ENCODE assay signal across 18 cellular contexts in genomic region chr7:2577914-2578680, GRCh38. TPM values are rescaled to one million over a fixed set of nuclear protein-coding genes. Genes with fewer than 3 reads are reported as not detected.
DNase-seq lines count a peak whose midpoint lies in the region; ATAC-seq, FAIRE-seq and TF ChIP-seq lines count a peak whose summit lies in the region.
"Had no signal": no experiment of that assay in that cellular context is flagged by ENCODE, and none has a peak within 500 bp of the region (broad histone marks: within the 10 kb centered on the region; RNA-seq: fewer than 3 reads in every experiment).

No MANE protein-coding gene starts in this region.

- TF ChIP-seq EP300 in GM12878 (IDR thresholded peaks at IDR 0.05; ENCODE audit: borderline replicate concordance in 1 of 2, control insufficient read depth in 1 of 2, low read depth in 2 of 2, low read length in 2 of 2), result no peak

- H2AFZ ChIP-seq in GM23338, result no peak overlapping the region
- no peak overlapping the region for H2AFZ ChIP-seq in GM12878 (ENCODE audit: control insufficient read depth, low read depth, low read length)
- no peak overlapping the region for H2AFZ ChIP-seq in osteoblast (ENCODE audit: low read length)

- POLR2A ChIA-PET in GM12878 (lab: Charles Lee), result no interaction called here

- H3K4me2 ChIP-seq in BLaER1, result peak overlapping the region; percentile 4; the same call in 1 of the 2 replicates
- H3K4me2 ChIP-seq in GM23338, result no peak overlapping the region
- no peak overlapping the region for H3K4me2 ChIP-seq in GM12878 (ENCODE audit: control insufficient read depth, insufficient read depth)
- no peak overlapping the region for H3K4me2 ChIP-seq in osteoblast (ENCODE audit: insufficient read depth, low read length)

- no peak overlapping the region for H3K27ac ChIP-seq in BLaER1
- H3K27ac ChIP-seq in GM23338 (ENCODE audit: low read depth), result 0 out of 2 replicates have a peak overlapping the region, but pooled peaks have one; percentile 50
- H3K27ac ChIP-seq in GM12878 (ENCODE audit: control insufficient read depth, insufficient read depth), result no peak overlapping the region
- H3K27ac ChIP-seq in osteoblast (ENCODE audit: low read depth, low read length), result no peak overlapping the region
- H3K27ac ChIP-seq in small intestine (ENCODE audit: low read depth in 1 of 2, low read length in 1 of 2), result no peak overlapping the region

- TF ChIP-seq CTCF in GM23338 (conservative IDR thresholded peaks at IDR 0.05; ENCODE audit: low read depth in 2 of 2), result no peak
- TF ChIP-seq CTCF in GM12878 (IDR thresholded peaks at IDR 0.05 in 2 of 3, conservative IDR thresholded peaks at IDR 0.05 in 1 of 3; ENCODE audit: control insufficient read depth in 2 of 3, extremely low read depth in 1 of 3, insufficient read depth in 1 of 3, low read depth in 3 of 3, low read length in 3 of 3), result no peak
- no peak for TF ChIP-seq CTCF in osteoblast (IDR thresholded peaks at IDR 0.05; ENCODE audit: extremely low read depth, low read depth, low read length)

- H3K9me2 ChIP-seq in GM23338 (ENCODE audit: insufficient read depth), result no peaks in the 10 kb centered on the region

- H4K20me1 ChIP-seq in BLaER1 (no peaks in the 10 kb centered on the region), GM23338 (replicated peaks; ENCODE audit: insufficient read depth) (no peaks in the 10 kb centered on the region), GM12878 (ENCODE audit: control insufficient read depth, insufficient read depth) (no peaks in the 10 kb centered on the region), osteoblast (ENCODE audit: insufficient read depth, low read length) (peaks cover 12% of the 10 kb centered on the region)

- in situ Hi-C loops in GM12878 (cut with MboI), result no loop called here

- FAIRE-seq in GM12878 (lab: Jason Lieb, UNC) (no peak), small intestine (lab: Jason Lieb, UNC) (no peak), H54 (lab: Jason Lieb, UNC) (no peak)
- FAIRE-seq: D721Med, G401.6 had no signal

- H3K27me3 ChIP-seq in BLaER1, result no peaks in the 10 kb centered on the region
- no peaks in the 10 kb centered on the region for H3K27me3 ChIP-seq in GM23338 (ENCODE audit: insufficient read depth)
- no peaks in the 10 kb centered on the region for H3K27me3 ChIP-seq in GM12878 (replicated peaks in 1 of 2; ENCODE audit: control insufficient read depth in 2 of 2, insufficient read depth in 2 of 2, low read length in 1 of 2)
- no peaks in the 10 kb centered on the region for H3K27me3 ChIP-seq in osteoblast (ENCODE audit: insufficient read depth, low read length)
- no peaks in the 10 kb centered on the region for H3K27me3 ChIP-seq in small intestine (ENCODE audit: control insufficient read depth in 2 of 2, insufficient read depth in 2 of 2, low read length in 2 of 2)

- no peak for TF ChIP-seq POLR2A in GM12878 (IDR thresholded peaks at IDR 0.05; ENCODE audit: low read depth, low read length)
- TF ChIP-seq POLR2A in H54 (IDR thresholded peaks at IDR 0.05; ENCODE audit: low read depth, low read length), result no peak

- H3K9me3 Mint-ChIP-seq in GM23338, result no peaks in the 10 kb centered on the region
- H3K9me3 Mint-ChIP-seq: CD4-positive, CD25-positive, alpha-beta regulatory T cell; CD8-positive, alpha-beta memory T cell had no signal

- H3K4me3 ChIP-seq in BLaER1 (no peak overlapping the region), GM23338 (no peak overlapping the region), GM12878 (no peak overlapping the region), osteoblast (ENCODE audit: insufficient read depth, low read length) (no peak overlapping the region), small intestine (ENCODE audit: low read depth in 1 of 2, low read length in 2 of 2) (no peak overlapping the region)

- no peak overlapping the region for H3K9ac ChIP-seq in BLaER1
- no peak overlapping the region for H3K9ac ChIP-seq in GM12878 (ENCODE audit: control insufficient read depth, insufficient read depth, low read length)

- SMC1A ChIA-PET in GM12878 (lab: Charles Lee; ENCODE audit: uncharacterized antibody, unreplicated experiment), result no interaction called here

- intact Hi-C loops in GM12878 (cut with micrococcal nuclease; ENCODE audit: unreplicated experiment), result no loop called here

- H3K79me2 ChIP-seq in GM23338 (replicated peaks; ENCODE audit: insufficient read depth) (no peaks in the 10 kb centered on the region), GM12878 (ENCODE audit: control insufficient read depth, insufficient read depth, low read length) (no peaks in the 10 kb centered on the region), osteoblast (ENCODE audit: insufficient read depth, low read length) (no peaks in the 10 kb centered on the region)

- H3K36me3 Mint-ChIP-seq in GM23338 (ENCODE audit: low read depth), result no peaks in the 10 kb centered on the region; the same call in 2 of the 3 replicates

- CTCF ChIA-PET in GM12878 (lab: Yijun Ruan, JAX), result no interaction called here

- peaks cover 8% of the 10 kb centered on the region for H3K27me3 Mint-ChIP-seq in GM23338 (ENCODE audit: insufficient read depth, low read depth, poor library complexity)
- H3K27me3 Mint-ChIP-seq: B cell; CD4-positive, CD25-positive, alpha-beta regulatory T cell; CD8-positive, alpha-beta memory T cell had no signal

- no peak overlapping the region; the same call in 1 of the 2 replicates for H3K27ac Mint-ChIP-seq in GM23338
- H3K27ac Mint-ChIP-seq: B cell; CD4-positive, CD25-positive, alpha-beta regulatory T cell; CD8-positive, alpha-beta memory T cell had no signal

- 91% methylated on average over 18 of the region's 73 CpGs for WGBS in GM12878 (ENCODE audit: insufficient coverage, insufficient replicate concordance, low lambda C conversion rate, missing lambda C conversion rate)
- WGBS in small intestine, 3 donors, result 95 to 98% (median 97%) methylated on average over 68 to 73 of the region's 73 CpGs

- peaks cover 5% of the 10 kb centered on the region; the same call in 2 of the 3 replicates for H3K4me1 Mint-ChIP-seq in GM23338
- H3K4me1 Mint-ChIP-seq: CD8-positive, alpha-beta memory T cell had no signal

- H3K9me3 ChIP-seq in BLaER1 (no peaks in the 10 kb centered on the region), GM12878 (replicated peaks; ENCODE audit: control insufficient read depth, insufficient read depth, low read length) (no peaks in the 10 kb centered on the region), osteoblast (ENCODE audit: low read depth, low read length) (no peaks in the 10 kb centered on the region), small intestine (ENCODE audit: control insufficient read depth, low read depth) (no peaks in the 10 kb centered on the region)

- TF ChIP-seq RAD21 in GM12878 (IDR thresholded peaks at IDR 0.05; ENCODE audit: insufficient read depth, low read depth, low read length), result no peak

- ATAC-seq in GM23338 (no peak), GM12878 (no peak)

- H3K36me3 ChIP-seq in BLaER1 (peaks cover 31% of the 10 kb centered on the region; the same call in 1 of the 2 replicates), GM23338 (ENCODE audit: insufficient read depth) (no peaks in the 10 kb centered on the region), GM12878 (ENCODE audit: control insufficient read depth in 2 of 2, insufficient read depth in 2 of 2, low read length in 1 of 2) (peaks cover 2 to 5% of the 10 kb centered on the region in 2 experiments; a peak in 1 of 4 replicates), osteoblast (ENCODE audit: insufficient read depth, low read length) (peaks cover 11% of the 10 kb centered on the region), small intestine (ENCODE audit: control insufficient read depth in 2 of 2, insufficient read depth in 2 of 2, low read length in 2 of 2) (peaks cover 4 to 8% of the 10 kb centered on the region in 2 donors)

- peaks cover 71% of the 10 kb centered on the region for H3K4me1 ChIP-seq in BLaER1
- no peaks in the 10 kb centered on the region for H3K4me1 ChIP-seq in GM23338 (ENCODE audit: insufficient read depth)
- H3K4me1 ChIP-seq in GM12878 (ENCODE audit: control insufficient read depth, insufficient read depth, low read length), result no peaks in the 10 kb centered on the region
- H3K4me1 ChIP-seq in osteoblast (ENCODE audit: insufficient read depth, low read length), result peaks cover 7% of the 10 kb centered on the region
- H3K4me1 ChIP-seq in small intestine (ENCODE audit: control insufficient read depth in 2 of 2, insufficient read depth in 1 of 2, low read depth in 1 of 2, low read length in 1 of 2), result no peaks in the 10 kb centered on the region

- no TSS peak for BruUV-seq in GM12878 (replicated peaks; lab: Mats Ljungman, UMichigan)

- no peak for DNase-seq in GM23338 (ENCODE audit: low spot score)
- no peak for DNase-seq in GM12878 (ENCODE audit: low read depth, low spot score)
- peak; percentile 34 for DNase-seq in osteoblast (ENCODE audit: insufficient read length, low spot score, missing footprints)
- no peak for DNase-seq in small intestine
- DNase-seq in H54 (ENCODE audit: insufficient read length, low spot score), result no peak
- DNase-seq in middle frontal gyrus (ENCODE audit: extremely low spot score, low spot score), result no peak
- no peak for DNase-seq in NCI-H1417 (lab: John Stamatoyannopoulos, UW)
- DNase-seq: 8988T; C1 segment of cervical spinal cord; CD4-positive, CD25-positive, alpha-beta regulatory T cell; CD8-positive, alpha-beta memory T cell; COR-L47; GOT3; HCEC 1CT had no signal

- H3K4me3 Mint-ChIP-seq in GM23338, result no peak overlapping the region
- H3K4me3 Mint-ChIP-seq: B cell; CD4-positive, CD25-positive, alpha-beta regulatory T cell; CD8-positive, alpha-beta memory T cell had no signal

- RAD21 ChIA-PET in GM12878 (lab: Charles Lee; ENCODE audit: unreplicated experiment), result no interaction called here

- no peaks in the 10 kb centered on the region for H3F3A ChIP-seq in GM23338 (replicated peaks; ENCODE audit: low read depth)

RNA-seq across cellular contexts. Expression of gene IQCE, which starts 19.3 kb away (rescaled TPM):
- 5.0 and 6.5 TPM in 2 replicates for total RNA-seq in GM23338 (2014; rRNA removed; shearing (Covaris generic))
- polyA plus RNA-seq in GM23338 (2016; fragmentation: Nextera tagmentation; extraction: Ambion mirVana) (5.9 and 7.7 TPM in 2 replicates), GM12878 (2011; rRNA removed) (2.8 and 3.7 TPM in 2 replicates), GM12878 (2014; fragmentation: Illumina TruSeq; extraction: Trizol) (3.0 and 3.1 TPM in 2 replicates), GM12878 (2014; fragmentation: Nextera tagmentation; extraction: Ambion mirVana) (under 1 TPM; 0.37 to 0.45 TPM), GM12878 (2014; rRNA removed) (5.6 and 6.1 TPM in 2 replicates), GM12878 (2016; fragmentation: Nextera tagmentation; extraction: Ambion mirVana) (1 to 10 TPM; 5.8 to 5.9 TPM), small intestine (10 to 100 TPM; 11.1 to 20.8 (median 19.9) TPM)
- total RNA-seq in GM12878 (2013; cell fraction: nucleolus; rRNA removed), result 15.3 and 19.5 TPM in 2 replicates
- total RNA-seq in GM12878 (2014; rRNA removed) (3.7 and 4.3 TPM in 2 replicates), GM12878 (2014; rRNA removed; fragmentation: Illumina TruSeq; extraction: Trizol) (2.3 and 2.5 TPM in 2 replicates), GM12878 (2021) (7.9 and 8.1 TPM in 2 replicates), osteoblast (15.3 and 18.8 TPM in 2 replicates)
- polyA plus RNA-seq in GM12878 (2011; ENCODE audit: low read depth), result 0.75 TPM
- 2.9 and 3.7 TPM in 2 replicates for polyA plus RNA-seq in GM12878 (2011; cell fraction: cytosol; rRNA removed)
- 13.7 and 15.4 TPM in 2 replicates for polyA plus RNA-seq in GM12878 (2011; cell fraction: nucleus; rRNA removed)
- polyA plus RNA-seq in GM12878 (2012), result 2.0 and 2.6 TPM in 2 replicates
- polyA minus RNA-seq in GM12878 (2011; rRNA and poly(A)+ RNA removed), result 2.5 and 4.9 TPM in 2 replicates
- polyA minus RNA-seq in GM12878 (2011; cell fraction: cytosol; rRNA and poly(A)+ RNA removed), result 1.1 and 3.7 TPM in 2 replicates
- polyA minus RNA-seq in GM12878 (2011; cell fraction: nucleus; rRNA and poly(A)+ RNA removed), result 3.4 and 6.5 TPM in 2 replicates

RNA-seq across cellular contexts. Expression of gene BRAT1, which starts 22.8 kb away (rescaled TPM):
- total RNA-seq in GM23338 (2014; rRNA removed; shearing (Covaris generic)), result 65.6 and 76.8 TPM in 2 replicates
- polyA plus RNA-seq in GM23338 (2016; fragmentation: Nextera tagmentation; extraction: Ambion mirVana), result 29.8 and 32.5 TPM in 2 replicates
- 26.3 and 30.6 TPM in 2 replicates for total RNA-seq in GM12878 (2013; cell fraction: nucleolus; rRNA removed)
- total RNA-seq in GM12878 (2014; rRNA removed), result 27.2 and 35.2 TPM in 2 replicates
- 4.1 and 5.2 TPM in 2 replicates for total RNA-seq in GM12878 (2014; rRNA removed; fragmentation: Illumina TruSeq; extraction: Trizol)
- 31.0 and 32.8 TPM in 2 replicates for total RNA-seq in GM12878 (2021)
- 4.9 TPM for polyA plus RNA-seq in GM12878 (2011; ENCODE audit: low read depth)
- polyA plus RNA-seq in GM12878 (2011; rRNA removed), result 2.9 and 8.1 TPM in 2 replicates
- polyA plus RNA-seq in GM12878 (2011; cell fraction: cytosol; rRNA removed), result 13.5 and 22.0 TPM in 2 replicates
- 101 and 131 TPM in 2 replicates for polyA plus RNA-seq in GM12878 (2011; cell fraction: nucleus; rRNA removed)
- polyA plus RNA-seq in GM12878 (2012), result 16.8 and 17.2 TPM in 2 replicates
- polyA plus RNA-seq in GM12878 (2014; fragmentation: Illumina TruSeq; extraction: Trizol), result 0.76 and 3.3 TPM in 2 replicates
- polyA plus RNA-seq in GM12878 (2014; fragmentation: Nextera tagmentation; extraction: Ambion mirVana), result under 1 TPM; 0.13 to 0.68 TPM
- 23.8 and 32.6 TPM in 2 replicates for polyA plus RNA-seq in GM12878 (2014; rRNA removed)
- 10 to 100 TPM; 43.6 to 53.3 TPM for polyA plus RNA-seq in GM12878 (2016; fragmentation: Nextera tagmentation; extraction: Ambion mirVana)
- 3.9 and 12.8 TPM in 2 replicates for polyA minus RNA-seq in GM12878 (2011; rRNA and poly(A)+ RNA removed)
- 9.5 and 9.9 TPM in 2 replicates for polyA minus RNA-seq in GM12878 (2011; cell fraction: cytosol; rRNA and poly(A)+ RNA removed)
- 10.8 and 17.3 TPM in 2 replicates for polyA minus RNA-seq in GM12878 (2011; cell fraction: nucleus; rRNA and poly(A)+ RNA removed)
- total RNA-seq in osteoblast, result 23.9 and 28.2 TPM in 2 replicates
- polyA plus RNA-seq in small intestine, result 10 to 100 TPM; 25.6 to 40.3 (median 30.8) TPM

RNA-seq across cellular contexts. Expression of gene TTYH3, which starts 53.7 kb away (rescaled TPM):
- total RNA-seq in GM23338 (2014; rRNA removed; shearing (Covaris generic)), result 113 and 126 TPM in 2 replicates
- polyA plus RNA-seq in GM23338 (2016; fragmentation: Nextera tagmentation; extraction: Ambion mirVana) (59.6 and 62.3 TPM in 2 replicates), GM12878 (2011; rRNA removed) (3.9 and 9.9 TPM in 2 replicates), GM12878 (2014; fragmentation: Illumina TruSeq; extraction: Trizol) (3.0 and 10.1 TPM in 2 replicates), GM12878 (2014; fragmentation: Nextera tagmentation; extraction: Ambion mirVana) (under 1 TPM; 0.79 to 0.95 TPM), GM12878 (2014; rRNA removed) (33.1 and 44.3 TPM in 2 replicates), GM12878 (2016; fragmentation: Nextera tagmentation; extraction: Ambion mirVana) (10 to 100 TPM; 11.2 to 25.1 TPM), small intestine (10 to 100 TPM in 1 of 3 donors, 1 to 10 TPM in 2; 6.9 to 32.0 (median 9.2) TPM)
- 56.1 and 58.5 TPM in 2 replicates for total RNA-seq in GM12878 (2013; cell fraction: nucleolus; rRNA removed)
- total RNA-seq in GM12878 (2014; rRNA removed) (10.2 and 10.8 TPM in 2 replicates), GM12878 (2014; rRNA removed; fragmentation: Illumina TruSeq; extraction: Trizol) (5.0 and 5.2 TPM in 2 replicates), GM12878 (2021) (67.2 and 71.4 TPM in 2 replicates), osteoblast (28.3 and 29.0 TPM in 2 replicates)
- 5.5 TPM for polyA plus RNA-seq in GM12878 (2011; ENCODE audit: low read depth)
- polyA plus RNA-seq in GM12878 (2011; cell fraction: cytosol; rRNA removed), result 14.4 and 19.9 TPM in 2 replicates
- polyA plus RNA-seq in GM12878 (2011; cell fraction: nucleus; rRNA removed), result 66.5 and 82.0 TPM in 2 replicates
- 23.5 and 23.7 TPM in 2 replicates for polyA plus RNA-seq in GM12878 (2012)
- polyA minus RNA-seq in GM12878 (2011; rRNA and poly(A)+ RNA removed), result 11.3 and 25.5 TPM in 2 replicates
- 24.1 and 26.2 TPM in 2 replicates for polyA minus RNA-seq in GM12878 (2011; cell fraction: cytosol; rRNA and poly(A)+ RNA removed)
- 14.9 and 31.8 TPM in 2 replicates for polyA minus RNA-seq in GM12878 (2011; cell fraction: nucleus; rRNA and poly(A)+ RNA removed)

RNA-seq across cellular contexts. Expression of gene LFNG, which starts 58.5 kb away (rescaled TPM):
- 24.5 and 35.4 TPM in 2 replicates for total RNA-seq in GM23338 (2014; rRNA removed; shearing (Covaris generic))
- 1.7 and 3.2 TPM in 2 replicates for polyA plus RNA-seq in GM23338 (2016; fragmentation: Nextera tagmentation; extraction: Ambion mirVana)
- total RNA-seq in GM12878 (2013; cell fraction: nucleolus; rRNA removed), result 6.2 and 7.0 TPM in 2 replicates
- 0.11 and 0.68 TPM in 2 replicates for total RNA-seq in GM12878 (2014; rRNA removed)
- 0.22 and 0.23 TPM in 2 replicates for total RNA-seq in GM12878 (2014; rRNA removed; fragmentation: Illumina TruSeq; extraction: Trizol)
- total RNA-seq in GM12878 (2021), result 0.62 and 0.80 TPM in 2 replicates
- not detected for polyA plus RNA-seq in GM12878 (2011; ENCODE audit: low read depth)
- polyA plus RNA-seq in GM12878 (2011; rRNA removed), result 0.33 and 0.43 TPM in 2 replicates
- 0.48 and 0.51 TPM in 2 replicates for polyA plus RNA-seq in GM12878 (2011; cell fraction: cytosol; rRNA removed)
- polyA plus RNA-seq in GM12878 (2011; cell fraction: nucleus; rRNA removed), result 1.6 and 1.7 TPM in 2 replicates
- polyA plus RNA-seq in GM12878 (2012), result 0.15 and 0.35 TPM in 2 replicates
- 0.15 TPM in 1 of 2 replicates, not detected in the other for polyA plus RNA-seq in GM12878 (2014; fragmentation: Illumina TruSeq; extraction: Trizol)
- under 1 TPM; 0.09 to 0.18 TPM for polyA plus RNA-seq in GM12878 (2014; fragmentation: Nextera tagmentation; extraction: Ambion mirVana)
- 0.68 and 0.81 TPM in 2 replicates for polyA plus RNA-seq in GM12878 (2014; rRNA removed)
- polyA plus RNA-seq in GM12878 (2016; fragmentation: Nextera tagmentation; extraction: Ambion mirVana), result not detected
- polyA minus RNA-seq in GM12878 (2011; rRNA and poly(A)+ RNA removed), result 0.15 and 0.26 TPM in 2 replicates
- polyA minus RNA-seq in GM12878 (2011; cell fraction: cytosol; rRNA and poly(A)+ RNA removed), result not detected in 2 replicates
- polyA minus RNA-seq in GM12878 (2011; cell fraction: nucleus; rRNA and poly(A)+ RNA removed), result 0.73 and 2.0 TPM in 2 replicates
- total RNA-seq in osteoblast, result 16.2 and 21.0 TPM in 2 replicates
- 10 to 100 TPM; 10.5 to 39.3 (median 15.4) TPM for polyA plus RNA-seq in small intestine
